Comparison of ENCODE assay signal across 1 cellular context in the genomic region with DNA sequence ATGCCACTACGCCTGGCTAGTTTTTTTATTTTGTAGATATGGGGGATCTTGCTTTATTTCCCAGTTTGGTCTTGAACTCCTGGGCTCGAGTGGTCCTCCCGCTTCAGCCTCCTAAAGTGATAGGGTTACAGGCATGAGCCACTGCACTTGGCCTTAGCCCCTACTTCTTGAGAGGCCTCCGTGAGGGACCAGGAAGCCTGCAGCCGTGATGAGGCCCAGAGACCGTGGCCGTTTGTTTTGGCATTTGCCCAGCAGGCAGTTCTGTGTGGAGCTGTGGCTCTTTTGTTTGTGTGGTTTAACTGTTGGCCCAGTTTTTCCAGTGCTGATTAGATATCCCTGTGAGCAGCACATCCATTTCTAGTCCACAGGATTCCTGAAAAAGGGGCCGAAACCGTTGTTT.
TF ChIP-seq lines count a peak whose summit lies in the region.

No MANE protein-coding gene starts in this region.

TF ChIP-seq in HCT116, 20 proteins besides CTCF, POLR2A, EP300 and RAD21 (continued from another document):
- TF ChIP-seq, protein P1, sequence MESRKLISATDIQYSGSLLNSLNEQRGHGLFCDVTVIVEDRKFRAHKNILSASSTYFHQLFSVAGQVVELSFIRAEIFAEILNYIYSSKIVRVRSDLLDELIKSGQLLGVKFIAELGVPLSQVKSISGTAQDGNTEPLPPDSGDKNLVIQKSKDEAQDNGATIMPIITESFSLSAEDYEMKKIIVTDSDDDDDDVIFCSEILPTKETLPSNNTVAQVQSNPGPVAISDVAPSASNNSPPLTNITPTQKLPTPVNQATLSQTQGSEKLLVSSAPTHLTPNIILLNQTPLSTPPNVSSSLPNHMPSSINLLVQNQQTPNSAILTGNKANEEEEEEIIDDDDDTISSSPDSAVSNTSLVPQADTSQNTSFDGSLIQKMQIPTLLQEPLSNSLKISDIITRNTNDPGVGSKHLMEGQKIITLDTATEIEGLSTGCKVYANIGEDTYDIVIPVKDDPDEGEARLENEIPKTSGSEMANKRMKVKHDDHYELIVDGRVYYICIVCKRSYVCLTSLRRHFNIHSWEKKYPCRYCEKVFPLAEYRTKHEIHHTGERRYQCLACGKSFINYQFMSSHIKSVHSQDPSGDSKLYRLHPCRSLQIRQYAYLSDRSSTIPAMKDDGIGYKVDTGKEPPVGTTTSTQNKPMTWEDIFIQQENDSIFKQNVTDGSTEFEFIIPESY (IDR thresholded peaks at IDR 0.05; ENCODE audit: extremely low read depth, insufficient replicate concordance, low read length): no peak
- no peak for TF ChIP-seq ZFX (IDR thresholded peaks at IDR 0.05)
- TF ChIP-seq SIN3A (IDR thresholded peaks at IDR 0.05; ENCODE audit: low read depth): no peak
- no peak for TF ChIP-seq POLR2AphosphoS5 (IDR thresholded peaks at IDR 0.05; ENCODE audit: low read depth, low read length)
- TF ChIP-seq ZNF274 (IDR thresholded peaks at IDR 0.05; ENCODE audit: low read depth, low read length): no peak
- TF ChIP-seq JUND (IDR thresholded peaks at IDR 0.05): no peak
- no peak for TF ChIP-seq ATF3 (IDR thresholded peaks at IDR 0.05)
- no peak for TF ChIP-seq CBX3 (IDR thresholded peaks at IDR 0.05; ENCODE audit: low read depth)
- TF ChIP-seq, protein P2, sequence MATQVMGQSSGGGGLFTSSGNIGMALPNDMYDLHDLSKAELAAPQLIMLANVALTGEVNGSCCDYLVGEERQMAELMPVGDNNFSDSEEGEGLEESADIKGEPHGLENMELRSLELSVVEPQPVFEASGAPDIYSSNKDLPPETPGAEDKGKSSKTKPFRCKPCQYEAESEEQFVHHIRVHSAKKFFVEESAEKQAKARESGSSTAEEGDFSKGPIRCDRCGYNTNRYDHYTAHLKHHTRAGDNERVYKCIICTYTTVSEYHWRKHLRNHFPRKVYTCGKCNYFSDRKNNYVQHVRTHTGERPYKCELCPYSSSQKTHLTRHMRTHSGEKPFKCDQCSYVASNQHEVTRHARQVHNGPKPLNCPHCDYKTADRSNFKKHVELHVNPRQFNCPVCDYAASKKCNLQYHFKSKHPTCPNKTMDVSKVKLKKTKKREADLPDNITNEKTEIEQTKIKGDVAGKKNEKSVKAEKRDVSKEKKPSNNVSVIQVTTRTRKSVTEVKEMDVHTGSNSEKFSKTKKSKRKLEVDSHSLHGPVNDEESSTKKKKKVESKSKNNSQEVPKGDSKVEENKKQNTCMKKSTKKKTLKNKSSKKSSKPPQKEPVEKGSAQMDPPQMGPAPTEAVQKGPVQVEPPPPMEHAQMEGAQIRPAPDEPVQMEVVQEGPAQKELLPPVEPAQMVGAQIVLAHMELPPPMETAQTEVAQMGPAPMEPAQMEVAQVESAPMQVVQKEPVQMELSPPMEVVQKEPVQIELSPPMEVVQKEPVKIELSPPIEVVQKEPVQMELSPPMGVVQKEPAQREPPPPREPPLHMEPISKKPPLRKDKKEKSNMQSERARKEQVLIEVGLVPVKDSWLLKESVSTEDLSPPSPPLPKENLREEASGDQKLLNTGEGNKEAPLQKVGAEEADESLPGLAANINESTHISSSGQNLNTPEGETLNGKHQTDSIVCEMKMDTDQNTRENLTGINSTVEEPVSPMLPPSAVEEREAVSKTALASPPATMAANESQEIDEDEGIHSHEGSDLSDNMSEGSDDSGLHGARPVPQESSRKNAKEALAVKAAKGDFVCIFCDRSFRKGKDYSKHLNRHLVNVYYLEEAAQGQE (IDR thresholded peaks at IDR 0.05; ENCODE audit: low read depth): no peak
